Comparison of ENCODE assay signal across 10 cellular contexts in genomic region chrX:68995780-68996551, GRCh38.
DNase-seq lines count a peak whose midpoint lies in the region; ATAC-seq and TF ChIP-seq lines count a peak whose summit lies in the region.
"Had no signal": no experiment of that assay in that cellular context is flagged by ENCODE, and none has a peak within 500 bp of the region (broad histone marks: within the 10 kb centered on the region; RNA-seq: fewer than 3 reads in every experiment).

No MANE protein-coding gene starts in this region.

- H3K27ac ChIP-seq in right atrium auricular region = peak overlapping the region; percentile 56 to 66

- in situ Hi-C loops in astrocyte of the spinal cord (cut with HindIII; ENCODE audit: low sequenced_read_pairs) = no loop called here

- intact Hi-C loops in activated T-helper 1 cell treated with anti-CD3 and anti-CD28 coated beads, Interleukin-12 subunit alpha, Interleukin-12 subunit beta, Interleukin-2, Interleukin-4 antibody, amounts not matched to agents 30 ng/mL and 10 ng/mL and 1 ng/mL, durations not matched to agents 14 hours and 24 hours and 36 hours (cut with micrococcal nuclease) = no loop called here

- H3K36me3 Mint-ChIP-seq in activated T-helper 1 cell treated with anti-CD3 and anti-CD28 coated beads, Interleukin-12 subunit alpha, Interleukin-12 subunit beta, Interleukin-2, Interleukin-4 antibody, amounts not matched to agents 30 ng/mL and 10 ng/mL and 1 ng/mL, durations not matched to agents 14 hours and 24 hours and 36 hours (ENCODE audit: low read depth) = no peaks in the 10 kb centered on the region

- DNase-seq in AG09319 (ENCODE audit: extremely low read depth, low read depth) = peak; percentile 7
- DNase-seq in astrocyte of the spinal cord (ENCODE audit: low read depth, low spot score) = peak; percentile 63
- DNase-seq in right atrium auricular region (ENCODE audit: low spot score) = no peak
- no peak for DNase-seq in omental fat pad (ENCODE audit: low spot score)
- no peak for DNase-seq in HCEC 1CT
- no peak for DNase-seq in hippocampal formation (lab: John Stamatoyannopoulos, UW)
- DNase-seq in activated CD8-positive, alpha-beta memory T cell treated with anti-CD3 and anti-CD28 coated beads, Interleukin-2, amount 50 U/mL, for 4 hours = no peak
- no peak for DNase-seq in activated T-helper 1 cell treated with anti-CD3 and anti-CD28 coated beads, Interleukin-12 subunit alpha, Interleukin-12 subunit beta, Interleukin-2, Interleukin-4 antibody, amounts not matched to agents 30 ng/mL and 10 ng/mL and 1 ng/mL, durations not matched to agents 14 hours and 24 hours and 36 hours (ENCODE audit: low spot score)
- DNase-seq: NCI-H526 treated with DMSO at 0.1 percent for 48 hours had no signal

- H3K9me3 ChIP-seq in right atrium auricular region = no peaks in the 10 kb centered on the region

- peaks cover 0 to 36% of the 10 kb centered on the region in 2 donors for H3K4me1 ChIP-seq in right atrium auricular region

- H3K4me3 ChIP-seq in astrocyte of the spinal cord (ENCODE audit: low read depth, low read length) = no peak overlapping the region
- H3K4me3 ChIP-seq in right atrium auricular region = peak overlapping the region in 1 of 2 donors; percentile 16
- H3K4me3 ChIP-seq: K562 had no signal

- no peaks in the 10 kb centered on the region for H3K36me3 ChIP-seq in right atrium auricular region

- H3K4me1 Mint-ChIP-seq in activated T-helper 1 cell treated with anti-CD3 and anti-CD28 coated beads, Interleukin-12 subunit alpha, Interleukin-12 subunit beta, Interleukin-2, Interleukin-4 antibody, amounts not matched to agents 30 ng/mL and 10 ng/mL and 1 ng/mL, durations not matched to agents 14 hours and 24 hours and 36 hours (ENCODE audit: low read depth) = no peaks in the 10 kb centered on the region

- TF ChIP-seq CTCF in AG09319 (IDR thresholded peaks at IDR 0.05; ENCODE audit: low read depth, low read length) (no peak), astrocyte of the spinal cord (IDR thresholded peaks at IDR 0.05; ENCODE audit: low read depth, low read length) (no peak), right atrium auricular region (IDR thresholded peaks at IDR 0.05) (no peak), omental fat pad (IDR thresholded peaks at IDR 0.05) (no peak)

- H3K9me3 Mint-ChIP-seq in activated T-helper 1 cell treated with anti-CD3 and anti-CD28 coated beads, Interleukin-12 subunit alpha, Interleukin-12 subunit beta, Interleukin-2, Interleukin-4 antibody, amounts not matched to agents 30 ng/mL and 10 ng/mL and 1 ng/mL, durations not matched to agents 14 hours and 24 hours and 36 hours = no peaks in the 10 kb centered on the region

- ATAC-seq in omental fat pad (ENCODE audit: low FRiP score) = peak; percentile 86
- ATAC-seq: K562 had no signal

- no peaks in the 10 kb centered on the region for H3K27me3 Mint-ChIP-seq in activated T-helper 1 cell treated with anti-CD3 and anti-CD28 coated beads, Interleukin-12 subunit alpha, Interleukin-12 subunit beta, Interleukin-2, Interleukin-4 antibody, amounts not matched to agents 30 ng/mL and 10 ng/mL and 1 ng/mL, durations not matched to agents 14 hours and 24 hours and 36 hours (ENCODE audit: insufficient read depth)

- no peaks in the 10 kb centered on the region for H3K27me3 ChIP-seq in right atrium auricular region

- no peak overlapping the region for H3K4me3 Mint-ChIP-seq in activated T-helper 1 cell treated with anti-CD3 and anti-CD28 coated beads, Interleukin-12 subunit alpha, Interleukin-12 subunit beta, Interleukin-2, Interleukin-4 antibody, amounts not matched to agents 30 ng/mL and 10 ng/mL and 1 ng/mL, durations not matched to agents 14 hours and 24 hours and 36 hours

- H3K27ac Mint-ChIP-seq in activated T-helper 1 cell treated with anti-CD3 and anti-CD28 coated beads, Interleukin-12 subunit alpha, Interleukin-12 subunit beta, Interleukin-2, Interleukin-4 antibody, amounts not matched to agents 30 ng/mL and 10 ng/mL and 1 ng/mL, durations not matched to agents 14 hours and 24 hours and 36 hours = no peak overlapping the region

Comparison
In these comparisons a context has a peak if more than half of its experiments do, and no peak if none do; other contexts are left out.
1. DNase-seq: peak in AG09319 (single experiment) and astrocyte of the spinal cord (single experiment); none in right atrium auricular region (single experiment), omental fat pad (single experiment), HCEC 1CT (single experiment), hippocampal formation (0 of 2), activated CD8-positive, alpha-beta memory T cell treated with anti-CD3 and anti-CD28 coated beads, Interleukin-2, amount 50 U/mL, for 4 hours (single experiment) and activated T-helper 1 cell treated with anti-CD3 and anti-CD28 coated beads, Interleukin-12 subunit alpha, Interleukin-12 subunit beta, Interleukin-2, Interleukin-4 antibody, amounts not matched to agents 30 ng/mL and 10 ng/mL and 1 ng/mL, durations not matched to agents 14 hours and 24 hours and 36 hours (single experiment).